12 cellular contexts compared by ENCODE assay signal in genomic region chr7:116356333-116356965, GRCh38.
DNase-seq lines count a peak whose midpoint lies in the region; ATAC-seq and TF ChIP-seq lines count a peak whose summit lies in the region.
"Had no signal": no experiment of that assay in that cellular context is flagged by ENCODE, and none has a peak within 500 bp of the region (broad histone marks: within the 10 kb centered on the region; RNA-seq: fewer than 3 reads in every experiment).

No MANE protein-coding gene starts in this region.

- CTCF ChIA-PET in T-cell (lab: Charles Lee): no interaction called here

- H3K4me3 ChIP-seq in fibroblast of villous mesenchyme (ENCODE audit: low read depth, low read length): no peak overlapping the region
- no peak overlapping the region for H3K4me3 ChIP-seq in osteoblast (ENCODE audit: insufficient read depth, low read length)
- no peak overlapping the region for H3K4me3 ChIP-seq in aorta (ENCODE audit: low read length in 2 of 2)

- no peaks in the 10 kb centered on the region for H3K79me2 ChIP-seq in osteoblast (ENCODE audit: insufficient read depth, low read length)

- POLR2A ChIA-PET in T-cell (lab: Charles Lee): no interaction called here

- H3K9me3 Mint-ChIP-seq in T-cell: no peaks in the 10 kb centered on the region
- H3K9me3 Mint-ChIP-seq: activated naive CD4-positive, alpha-beta T cell treated with anti-CD3 and anti-CD28 coated beads for 36 hours had no signal

- H3K27ac Mint-ChIP-seq in T-cell: no peak overlapping the region
- H3K27ac Mint-ChIP-seq: activated CD8-positive, alpha-beta T cell treated with anti-CD3 and anti-CD28 coated beads, Interleukin-2, amount 10 ng/mL, durations not matched to agents 7 days and 5 days; activated naive CD4-positive, alpha-beta T cell treated with anti-CD3 and anti-CD28 coated beads for 36 hours had no signal

- no peaks in the 10 kb centered on the region for H4K20me1 ChIP-seq in osteoblast (ENCODE audit: insufficient read depth, low read length)

- no peaks in the 10 kb centered on the region for H3K36me3 Mint-ChIP-seq in T-cell

- 86 to 97% methylated on average over 1 of the region's 1 CpG for WGBS in aorta, 2 donors

- no peaks in the 10 kb centered on the region for H3K27me3 ChIP-seq in osteoblast (ENCODE audit: insufficient read depth, low read length)
- no peaks in the 10 kb centered on the region for H3K27me3 ChIP-seq in aorta (ENCODE audit: control insufficient read depth in 1 of 2, insufficient read depth in 2 of 2, low read length in 1 of 2)

- DNase-seq in Right ventricle myocardium inferior (ENCODE audit: missing footprints): no peak
- DNase-seq in left cardiac atrium: no peak
- DNase-seq in fibroblast of villous mesenchyme (ENCODE audit: low read depth): peak; percentile 15
- no peak for DNase-seq in osteoblast (ENCODE audit: insufficient read length, low spot score, missing footprints)
- no peak for DNase-seq in aorta
- no peak for DNase-seq in cerebellar cortex (ENCODE audit: low spot score)
- DNase-seq in T-cell: no peak
- DNase-seq: 8988T; activated CD8-positive, alpha-beta T cell treated with anti-CD3 and anti-CD28 coated beads, Interleukin-2, amount 10 ng/mL, durations not matched to agents 7 days and 5 days; activated naive CD4-positive, alpha-beta T cell treated with anti-CD3 and anti-CD28 coated beads for 36 hours; NCI-H2171 treated with DMSO at 0.1 percent for 48 hours had no signal

- no peak overlapping the region for H3K4me2 ChIP-seq in osteoblast (ENCODE audit: insufficient read depth, low read length)

- peaks cover 0 to 8% of the 10 kb centered on the region in 2 donors for H3K27me3 Mint-ChIP-seq in T-cell

- no peak overlapping the region for H2AFZ ChIP-seq in osteoblast (ENCODE audit: low read length)

- H3K4me1 ChIP-seq in osteoblast (ENCODE audit: insufficient read depth, low read length) (peaks cover 45% of the 10 kb centered on the region), aorta (ENCODE audit: control insufficient read depth in 1 of 2, insufficient read depth in 2 of 2, low read length in 2 of 2) (peaks cover 7 to 15% of the 10 kb centered on the region in 2 donors)

- peak overlapping the region; percentile 96 for H3K27ac ChIP-seq in osteoblast (ENCODE audit: low read depth, low read length)
- peak overlapping the region; percentile 74 to 91 for H3K27ac ChIP-seq in aorta (ENCODE audit: low read depth in 1 of 2, low read length in 2 of 2)

- TF ChIP-seq CTCF in fibroblast of villous mesenchyme (IDR thresholded peaks at IDR 0.05; ENCODE audit: insufficient read depth, low read depth, low read length) (no peak), osteoblast (IDR thresholded peaks at IDR 0.05; ENCODE audit: extremely low read depth, low read depth, low read length) (no peak)

- ATAC-seq in Right ventricle myocardium inferior (peak; percentile 20), left cardiac atrium (no peak), aorta (ENCODE audit: low FRiP score) (no peak), T-cell (replicated peaks in 1 of 4) (no peak), HG02973 (IDR thresholded peaks at IDR 0.05; ENCODE audit: unreplicated experiment) (no peak)
- ATAC-seq: activated CD8-positive, alpha-beta T cell treated with anti-CD3 and anti-CD28 coated beads, Interleukin-2, amount 10 ng/mL, durations not matched to agents 7 days and 5 days had no signal

- H3K4me1 Mint-ChIP-seq in T-cell: no peaks in the 10 kb centered on the region

- H3K36me3 ChIP-seq in osteoblast (ENCODE audit: insufficient read depth, low read length) (no peaks in the 10 kb centered on the region), aorta (ENCODE audit: control insufficient read depth in 1 of 2, insufficient read depth in 2 of 2, low read length in 1 of 2) (no peaks in the 10 kb centered on the region)

- H3K9me3 ChIP-seq in osteoblast (ENCODE audit: low read depth, low read length): no peaks in the 10 kb centered on the region
- H3K9me3 ChIP-seq in aorta (ENCODE audit: control insufficient read depth, low read length): no peaks in the 10 kb centered on the region

- no peak overlapping the region for H3K4me3 Mint-ChIP-seq in T-cell
- H3K4me3 Mint-ChIP-seq: activated CD8-positive, alpha-beta T cell treated with anti-CD3 and anti-CD28 coated beads, Interleukin-2, amount 10 ng/mL, durations not matched to agents 7 days and 5 days; activated naive CD4-positive, alpha-beta T cell treated with anti-CD3 and anti-CD28 coated beads for 36 hours had no signal

- intact Hi-C loops in Right ventricle myocardium inferior (cut with DNase I) (loop anchor here (5.0 kb wide), 1 partner anchor 81 kb away; no protein-coding TSS in a partner anchor), left cardiac atrium (cut with DNase I) (loop anchor here (5.0 to 10.0 kb wide), 2 partner anchors 166 to 228 kb away; no protein-coding TSS in a partner anchor), aorta (cut with DNase I) (loop anchor here (5.0 to 10.0 kb wide), 3 partner anchors 36 to 168 kb away; partner anchors contain the start of gene CAV1 (in 2 of the 2))
